38 cellular contexts compared by ENCODE assay signal in genomic region chr7:39105720-39106119, GRCh38.
"Had no signal": no experiment of that assay in that cellular context is flagged by ENCODE, and none has a peak within 500 bp of the region (broad histone marks: within the 10 kb centered on the region; RNA-seq: fewer than 3 reads in every experiment).

No MANE protein-coding gene starts in this region.

- H3K36me3 ChIP-seq: adrenal gland, ascending aorta, brain microvascular endothelial cell, breast epithelium, cardiac muscle cell had no signal

- H3K9me3 ChIP-seq: adrenal gland, ascending aorta, body of pancreas, breast epithelium had no signal

- H3K36me3 Mint-ChIP-seq: activated naive CD4-positive, alpha-beta T cell treated with anti-CD3 and anti-CD28 coated beads, Interleukin-2, amount 10 ng/mL, durations not matched to agents 7 days and 5 days; activated naive CD4-positive, alpha-beta T cell treated with anti-CD3 and anti-CD28 coated beads, Interleukin-2, amount 50 U/mL, for 24 hours; activated naive CD4-positive, alpha-beta T cell treated with anti-CD3 and anti-CD28 coated beads, Interleukin-2, amount 50 U/mL, for 72 hours; activated naive CD8-positive, alpha-beta T cell; activated naive CD8-positive, alpha-beta T cell treated with anti-CD3 and anti-CD28 coated beads for 36 hours; activated naive CD8-positive, alpha-beta T cell treated with anti-CD3 and anti-CD28 coated beads, Interleukin-2, amount 10 ng/mL, durations not matched to agents 7 days and 5 days; brain had no signal

- H3K27ac Mint-ChIP-seq: activated naive CD4-positive, alpha-beta T cell treated with anti-CD3 and anti-CD28 coated beads for 36 hours; activated naive CD4-positive, alpha-beta T cell treated with anti-CD3 and anti-CD28 coated beads, Interleukin-2, amount 10 ng/mL, durations not matched to agents 7 days and 5 days; activated naive CD4-positive, alpha-beta T cell treated with anti-CD3 and anti-CD28 coated beads, Interleukin-2, amount 50 U/mL, for 24 hours; activated naive CD4-positive, alpha-beta T cell treated with anti-CD3 and anti-CD28 coated beads, Interleukin-2, amount 50 U/mL, for 72 hours; activated naive CD8-positive, alpha-beta T cell; activated naive CD8-positive, alpha-beta T cell treated with anti-CD3 and anti-CD28 coated beads for 36 hours; activated naive CD8-positive, alpha-beta T cell treated with anti-CD3 and anti-CD28 coated beads, Interleukin-2, amount 10 ng/mL, durations not matched to agents 7 days and 5 days; activated naive CD8-positive, alpha-beta T cell treated with anti-CD3 and anti-CD28 coated beads, Interleukin-2, amount 50 U/mL, for 24 hours; activated T-cell treated with anti-CD3 and anti-CD28 coated beads, Interleukin-2, amount 50 U/mL, for 24 hours; activated T-cell treated with anti-CD3 and anti-CD28 coated beads, Interleukin-2, amount 50 U/mL, for 72 hours; activated T-helper 1 cell treated with anti-CD3 and anti-CD28 coated beads, Interleukin-12 subunit alpha, Interleukin-12 subunit beta, Interleukin-2, Interleukin-4 antibody, amounts not matched to agents 30 ng/mL and 10 ng/mL and 1 ng/mL, durations not matched to agents 14 hours and 24 hours and 36 hours; activated T-helper 17 cell treated with anti-CD3 and anti-CD28 coated beads, Interleukin-2, amount 50 U/mL, for 72 hours; activated T-helper 2 cell treated with anti-CD3 and anti-CD28 coated beads, Interferon-gamma antibody, Interleukin-2, Interleukin-4, amounts not matched to agents 10 μg/mL and 5 μg/mL and 100 μg/mL, durations not matched to agents 14 hours and 24 hours and 36 hours; brain had no signal

- ATAC-seq: activated naive CD4-positive, alpha-beta T cell treated with anti-CD3 and anti-CD28 coated beads, Interleukin-2, amount 50 U/mL, for 72 hours; activated naive CD8-positive, alpha-beta T cell treated with anti-CD3 and anti-CD28 coated beads, Interleukin-2, amount 50 U/mL, for 24 hours; activated T-cell treated with anti-CD3 and anti-CD28 coated beads, Interleukin-2, amount 50 U/mL, for 4 hours; activated T-cell treated with anti-CD3 and anti-CD28 coated beads, Interleukin-2, amount 50 U/mL, for 72 hours; activated T-helper 17 cell treated with anti-CD3 and anti-CD28 coated beads, Interleukin-2, amount 50 U/mL, for 72 hours; body of pancreas had no signal

- DNase-seq: activated effector memory CD4-positive, alpha-beta T cell treated with anti-CD3 and anti-CD28 coated beads, Interleukin-2, amount 50 U/mL, for 16 hours; activated effector memory CD4-positive, alpha-beta T cell treated with Interleukin-2 at 50 U/mL for 16 hours; activated gamma-delta T cell; activated gamma-delta T cell treated with Interleukin-2 at 50 U/mL for 16 hours; activated naive CD4-positive, alpha-beta T cell; activated naive CD4-positive, alpha-beta T cell treated with anti-CD3 and anti-CD28 coated beads for 36 hours; activated naive CD4-positive, alpha-beta T cell treated with anti-CD3 and anti-CD28 coated beads, Interleukin-2, amount 10 ng/mL, durations not matched to agents 7 days and 5 days; activated naive CD4-positive, alpha-beta T cell treated with anti-CD3 and anti-CD28 coated beads, Interleukin-2, amount 50 U/mL, for 16 hours; activated naive CD4-positive, alpha-beta T cell treated with Interleukin-2 at 50 U/mL for 16 hours; activated naive CD8-positive, alpha-beta T cell treated with anti-CD3 and anti-CD28 coated beads for 36 hours; activated naive CD8-positive, alpha-beta T cell treated with anti-CD3 and anti-CD28 coated beads, Interleukin-2, amount 10 ng/mL, durations not matched to agents 7 days and 5 days; activated naive CD8-positive, alpha-beta T cell treated with anti-CD3 and anti-CD28 coated beads, Interleukin-2, amount 50 U/mL, for 24 hours; activated T-cell treated with anti-CD3 and anti-CD28 coated beads, Interleukin-2, amount 50 U/mL, for 1 hour; activated T-cell treated with anti-CD3 and anti-CD28 coated beads, Interleukin-2, amount 50 U/mL, for 24 hours; activated T-cell treated with anti-CD3 and anti-CD28 coated beads, Interleukin-2, amount 50 U/mL, for 4 hours; activated T-cell treated with anti-CD3 and anti-CD28 coated beads, Interleukin-2, amount 50 U/mL, for 48 hours; activated T-cell treated with anti-CD3 and anti-CD28 coated beads, Interleukin-2, amount 50 U/mL, for 72 hours; adrenal gland; amniotic stem cell; amygdala; anterior cingulate cortex; aorta; body of pancreas; brain microvascular endothelial cell; caudate nucleus; central memory CD4-positive, alpha-beta T cell; cerebellar nuclear complex had no signal

- H3K27ac ChIP-seq: adrenal gland, ascending aorta, body of pancreas, brain microvascular endothelial cell, breast epithelium, cardiac muscle cell had no signal

- H3K4me3 ChIP-seq: adrenal gland, ascending aorta, body of pancreas, breast epithelium, cardiac muscle cell had no signal

- H3K4me1 Mint-ChIP-seq: activated naive CD4-positive, alpha-beta T cell treated with anti-CD3 and anti-CD28 coated beads, Interleukin-2, amount 10 ng/mL, durations not matched to agents 7 days and 5 days; activated naive CD4-positive, alpha-beta T cell treated with anti-CD3 and anti-CD28 coated beads, Interleukin-2, amount 50 U/mL, for 24 hours; activated naive CD8-positive, alpha-beta T cell treated with anti-CD3 and anti-CD28 coated beads for 36 hours; activated naive CD8-positive, alpha-beta T cell treated with anti-CD3 and anti-CD28 coated beads, Interleukin-2, amount 10 ng/mL, durations not matched to agents 7 days and 5 days; activated naive CD8-positive, alpha-beta T cell treated with anti-CD3 and anti-CD28 coated beads, Interleukin-2, amount 50 U/mL, for 24 hours; activated T-helper 17 cell treated with anti-CD3 and anti-CD28 coated beads, Interleukin-2, amount 50 U/mL, for 72 hours; central memory CD8-positive, alpha-beta T cell had no signal

- H3K9me3 Mint-ChIP-seq: activated naive CD4-positive, alpha-beta T cell treated with anti-CD3 and anti-CD28 coated beads for 36 hours; activated naive CD4-positive, alpha-beta T cell treated with anti-CD3 and anti-CD28 coated beads, Interleukin-2, amount 10 ng/mL, durations not matched to agents 7 days and 5 days; activated naive CD4-positive, alpha-beta T cell treated with anti-CD3 and anti-CD28 coated beads, Interleukin-2, amount 50 U/mL, for 24 hours; activated naive CD4-positive, alpha-beta T cell treated with anti-CD3 and anti-CD28 coated beads, Interleukin-2, amount 50 U/mL, for 72 hours; activated naive CD8-positive, alpha-beta T cell treated with anti-CD3 and anti-CD28 coated beads for 36 hours; activated naive CD8-positive, alpha-beta T cell treated with anti-CD3 and anti-CD28 coated beads, Interleukin-2, amount 10 ng/mL, durations not matched to agents 7 days and 5 days; activated naive CD8-positive, alpha-beta T cell treated with anti-CD3 and anti-CD28 coated beads, Interleukin-2, amount 50 U/mL, for 24 hours; activated T-cell treated with anti-CD3 and anti-CD28 coated beads, Interleukin-2, amount 50 U/mL, for 24 hours; activated T-cell treated with anti-CD3 and anti-CD28 coated beads, Interleukin-2, amount 50 U/mL, for 4 hours; activated T-helper 1 cell treated with anti-CD3 and anti-CD28 coated beads, Interleukin-12 subunit alpha, Interleukin-12 subunit beta, Interleukin-2, Interleukin-4 antibody, amounts not matched to agents 30 ng/mL and 10 ng/mL and 1 ng/mL, durations not matched to agents 14 hours and 24 hours and 36 hours; activated T-helper 2 cell treated with anti-CD3 and anti-CD28 coated beads, Interferon-gamma antibody, Interleukin-2, Interleukin-4, amounts not matched to agents 10 μg/mL and 5 μg/mL and 100 μg/mL, durations not matched to agents 14 hours and 24 hours and 36 hours; brain; central memory CD8-positive, alpha-beta T cell had no signal

- H3K27me3 Mint-ChIP-seq: activated naive CD4-positive, alpha-beta T cell treated with anti-CD3 and anti-CD28 coated beads, Interleukin-2, amount 10 ng/mL, durations not matched to agents 7 days and 5 days; activated T-cell treated with anti-CD3 and anti-CD28 coated beads, Interleukin-2, amount 50 U/mL, for 24 hours; brain had no signal

- H3K4me3 Mint-ChIP-seq: activated naive CD4-positive, alpha-beta T cell treated with anti-CD3 and anti-CD28 coated beads for 36 hours; activated naive CD4-positive, alpha-beta T cell treated with anti-CD3 and anti-CD28 coated beads, Interleukin-2, amount 10 ng/mL, durations not matched to agents 7 days and 5 days; activated naive CD4-positive, alpha-beta T cell treated with anti-CD3 and anti-CD28 coated beads, Interleukin-2, amount 50 U/mL, for 24 hours; activated naive CD8-positive, alpha-beta T cell; activated naive CD8-positive, alpha-beta T cell treated with anti-CD3 and anti-CD28 coated beads for 36 hours; activated naive CD8-positive, alpha-beta T cell treated with anti-CD3 and anti-CD28 coated beads, Interleukin-2, amount 10 ng/mL, durations not matched to agents 7 days and 5 days; activated naive CD8-positive, alpha-beta T cell treated with anti-CD3 and anti-CD28 coated beads, Interleukin-2, amount 50 U/mL, for 24 hours; activated T-cell treated with anti-CD3 and anti-CD28 coated beads, Interleukin-2, amount 50 U/mL, for 24 hours; activated T-cell treated with anti-CD3 and anti-CD28 coated beads, Interleukin-2, amount 50 U/mL, for 4 hours; activated T-cell treated with anti-CD3 and anti-CD28 coated beads, Interleukin-2, amount 50 U/mL, for 72 hours; activated T-helper 1 cell treated with anti-CD3 and anti-CD28 coated beads, Interleukin-12 subunit alpha, Interleukin-12 subunit beta, Interleukin-2, Interleukin-4 antibody, amounts not matched to agents 30 ng/mL and 10 ng/mL and 1 ng/mL, durations not matched to agents 14 hours and 24 hours and 36 hours; activated T-helper 17 cell treated with anti-CD3 and anti-CD28 coated beads, Interleukin-2, amount 50 U/mL, for 72 hours; brain; central memory CD8-positive, alpha-beta T cell had no signal

- H3K4me1 ChIP-seq: adrenal gland, ascending aorta, body of pancreas, breast epithelium had no signal
